In genomic region chr9:87725900-87726709, GRCh38 we compare ENCODE assay signal across 8 cellular contexts. TPM values are rescaled to one million over a fixed set of nuclear protein-coding genes. Genes with fewer than 3 reads are reported as not detected.
DNase-seq lines count a peak whose midpoint lies in the region; ATAC-seq and TF ChIP-seq lines count a peak whose summit lies in the region.

Gene CTSL, plus strand, starts transcription at chr9:87726119. Its CDS starts 1,485 bp downstream, at chr9:87727604.

- H3K27me3 ChIP-seq in CD4-positive, CD25-positive, alpha-beta regulatory T cell (ENCODE audit: control insufficient read depth, insufficient read depth, low read length): peaks cover 4% of the 10 kb centered on the region

- peaks cover 8% of the 10 kb centered on the region for H3K4me1 ChIP-seq in CD4-positive, CD25-positive, alpha-beta regulatory T cell (ENCODE audit: control insufficient read depth, insufficient read depth, low read length, poor library complexity, severe bottlenecking)

- peaks cover 0 to 27% (median under 1%) of the 10 kb centered on the region in 4 donors for H3K4me1 Mint-ChIP-seq in CD4-positive, CD25-positive, alpha-beta regulatory T cell
- H3K4me1 Mint-ChIP-seq in activated naive CD8-positive, alpha-beta T cell treated with anti-CD3 and anti-CD28 coated beads, Interleukin-2, amount 50 U/mL, for 24 hours: peaks cover 6% of the 10 kb centered on the region
- H3K4me1 Mint-ChIP-seq in neural crest cell: peaks cover 4% of the 10 kb centered on the region

- H3K27ac ChIP-seq in CD4-positive, CD25-positive, alpha-beta regulatory T cell (ENCODE audit: insufficient read depth, low read length, poor library complexity, severe bottlenecking): peak within 1 kb of the TSS; percentile 23

- in situ Hi-C loops in SK-MEL-5 (cut with HindIII; ENCODE audit: low pct_unique_long_range_greater_than_20kb, low sequenced_read_pairs): no loop called here

- H3K4me3 Mint-ChIP-seq in CD4-positive, CD25-positive, alpha-beta regulatory T cell: peak within 1 kb of the TSS in 3 of 4 donors; percentile 80 to 92 (median 82)
- H3K4me3 Mint-ChIP-seq in activated naive CD8-positive, alpha-beta T cell treated with anti-CD3 and anti-CD28 coated beads, Interleukin-2, amount 50 U/mL, for 24 hours: peak within 1 kb of the TSS; percentile 71
- peak within 1 kb of the TSS; percentile 95 for H3K4me3 Mint-ChIP-seq in neural crest cell

- H3K36me3 Mint-ChIP-seq in CD4-positive, CD25-positive, alpha-beta regulatory T cell: peaks cover 3% of the 10 kb centered on the region
- no peaks in the 10 kb centered on the region for H3K36me3 Mint-ChIP-seq in activated naive CD8-positive, alpha-beta T cell treated with anti-CD3 and anti-CD28 coated beads, Interleukin-2, amount 50 U/mL, for 24 hours (ENCODE audit: low read depth)
- peaks cover 7% of the 10 kb centered on the region for H3K36me3 Mint-ChIP-seq in neural crest cell (ENCODE audit: low read depth)

- peak; percentile 60 to 70 for ATAC-seq in CD4-positive, CD25-positive, alpha-beta regulatory T cell (ENCODE audit: low read depth in 2 of 2)
- ATAC-seq in activated naive CD8-positive, alpha-beta T cell treated with anti-CD3 and anti-CD28 coated beads, Interleukin-2, amount 50 U/mL, for 24 hours: peak; percentile 60
- no peak for ATAC-seq in GM18498 (IDR thresholded peaks at IDR 0.05; ENCODE audit: unreplicated experiment)

- peaks cover 16% of the 10 kb centered on the region for H3K27me3 Mint-ChIP-seq in CD4-positive, CD25-positive, alpha-beta regulatory T cell
- peaks cover 32% of the 10 kb centered on the region for H3K27me3 Mint-ChIP-seq in activated naive CD8-positive, alpha-beta T cell treated with anti-CD3 and anti-CD28 coated beads, Interleukin-2, amount 50 U/mL, for 24 hours
- H3K27me3 Mint-ChIP-seq in neural crest cell (ENCODE audit: low read depth): peaks cover 5% of the 10 kb centered on the region

- H3K27ac Mint-ChIP-seq in CD4-positive, CD25-positive, alpha-beta regulatory T cell: peak within 1 kb of the TSS in 2 of 3 donors; percentile 85 to 91
- peak within 1 kb of the TSS; percentile 52 for H3K27ac Mint-ChIP-seq in activated naive CD8-positive, alpha-beta T cell treated with anti-CD3 and anti-CD28 coated beads, Interleukin-2, amount 50 U/mL, for 24 hours
- H3K27ac Mint-ChIP-seq in neural crest cell (ENCODE audit: unreplicated experiment): peak within 1 kb of the TSS; percentile 90

- H3K9me3 Mint-ChIP-seq in CD4-positive, CD25-positive, alpha-beta regulatory T cell: peaks cover 0 to 2% (median 0%) of the 10 kb centered on the region in 7 donors
- H3K9me3 Mint-ChIP-seq in activated naive CD8-positive, alpha-beta T cell treated with anti-CD3 and anti-CD28 coated beads, Interleukin-2, amount 50 U/mL, for 24 hours: no peaks in the 10 kb centered on the region
- H3K9me3 Mint-ChIP-seq in neural crest cell: no peaks in the 10 kb centered on the region

- DNase-seq in CD4-positive, CD25-positive, alpha-beta regulatory T cell: peak; percentile 1 to 37 (median 18)
- DNase-seq in HT-29 (ENCODE audit: low spot score) (peak; percentile 62), SK-MEL-5 (ENCODE audit: low read depth, low spot score) (peak; percentile 92), glomerular endothelial cell (ENCODE audit: extremely low read depth, low read depth, low spot score) (no peak), neural crest cell (ENCODE audit: low read depth, low spot score) (peak; percentile 61), superior temporal gyrus (ENCODE audit: extremely low spot score) (peak; percentile 96)
- peak; percentile 41 for DNase-seq in activated naive CD8-positive, alpha-beta T cell treated with anti-CD3 and anti-CD28 coated beads, Interleukin-2, amount 50 U/mL, for 24 hours

- no peak within 1 kb of the TSS for H3K4me3 ChIP-seq in CD4-positive, CD25-positive, alpha-beta regulatory T cell (ENCODE audit: low read depth, low read length)

- peak; percentile 51 for TF ChIP-seq CTCF in neural crest cell (conservative IDR thresholded peaks at IDR 0.05)

- H3K36me3 ChIP-seq in CD4-positive, CD25-positive, alpha-beta regulatory T cell (ENCODE audit: control insufficient read depth, insufficient read depth, low read length): no peaks in the 10 kb centered on the region

- no peaks in the 10 kb centered on the region for H3K9me3 ChIP-seq in CD4-positive, CD25-positive, alpha-beta regulatory T cell (ENCODE audit: control insufficient read depth in 2 of 2, low read length in 2 of 2)

RNA-seq across cellular contexts. Expression of gene CTSL, which starts in this region (rescaled TPM):
- total RNA-seq in CD4-positive, CD25-positive, alpha-beta regulatory T cell: 1.2 TPM
- 10 to 100 TPM in 1 of 4 donors, 1 to 10 TPM in 3; 1.5 to 10.6 (median 3.4) TPM for polyA plus RNA-seq in CD4-positive, CD25-positive, alpha-beta regulatory T cell
- 6.1 and 6.4 TPM in 2 replicates for total RNA-seq in HT-29 (2014; rRNA removed; shearing (Covaris generic))
- 1,575 and 1,779 TPM in 2 replicates for total RNA-seq in SK-MEL-5 (2014; rRNA removed; shearing (Covaris generic))
- polyA plus RNA-seq in SK-MEL-5 (2015; cell fraction: cytosol; rRNA removed): 869 and 890 TPM in 2 replicates
- polyA plus RNA-seq in SK-MEL-5 (2015; cell fraction: nucleus; rRNA removed): 108 and 127 TPM in 2 replicates
- 139 and 153 TPM in 2 replicates for total RNA-seq in glomerular endothelial cell
- total RNA-seq in neural crest cell: 33.4 and 33.8 TPM in 2 replicates

Comparison
In these comparisons a context has a peak if more than half of its experiments do, and no peak if none do; other contexts are left out.
1. RNA of gene CTSL (total RNA-seq): 1,575 to 1,779 TPM in SK-MEL-5; 139 to 153 TPM in glomerular endothelial cell, 33.4 to 33.8 TPM in neural crest cell, 6.1 to 6.4 TPM in HT-29 and 1.2 TPM in CD4-positive, CD25-positive, alpha-beta regulatory T cell (single experiment); every median in the first group is over 10 times any median in the second.
2. Peak in every context shown above with its lines, with median percentiles within 50 percentile points of each other: H3K27ac Mint-ChIP-seq and H3K4me3 Mint-ChIP-seq.